Comparison of ENCODE assay signal across 11 cellular contexts in the genomic region with DNA sequence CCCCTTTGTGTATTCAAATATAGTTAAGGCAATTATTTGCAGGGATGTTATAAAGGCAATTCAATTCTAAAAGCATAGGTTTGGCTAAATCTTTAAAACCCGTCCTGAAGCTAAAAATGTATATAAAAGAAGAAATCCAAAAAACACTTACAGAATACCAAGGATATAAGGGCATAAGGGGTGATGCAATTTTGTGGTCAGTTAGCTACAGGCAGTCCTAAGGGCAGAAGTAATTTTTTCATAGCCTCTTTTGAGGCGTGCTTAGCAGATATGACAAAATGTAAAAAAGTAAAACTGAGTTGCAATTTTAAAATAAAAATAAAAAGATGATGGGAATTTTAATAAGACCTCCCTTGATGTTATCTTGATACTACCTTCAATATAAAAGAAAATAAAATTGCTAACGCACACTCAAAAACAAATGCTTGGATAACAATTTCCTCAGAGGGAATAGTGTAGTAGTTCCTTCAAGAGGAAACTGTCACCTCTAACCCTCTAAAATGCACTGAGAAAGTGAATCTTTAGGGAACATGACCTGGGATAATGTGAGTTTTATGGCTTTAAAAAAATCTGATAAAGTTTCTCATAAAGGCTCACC.
A peak's percentile ranks its signal among the peaks of the same experiment; 100 is the strongest.
DNase-seq lines count a peak whose midpoint lies in the region; ATAC-seq and TF ChIP-seq lines count a peak whose summit lies in the region.
"Had no signal": no experiment of that assay in that cellular context is flagged by ENCODE, and none has a peak within 500 bp of the region (broad histone marks: within the 10 kb centered on the region; RNA-seq: fewer than 3 reads in every experiment).

No MANE protein-coding gene starts in this region.

- no peak overlapping the region for H3K27ac Mint-ChIP-seq in activated naive CD4-positive, alpha-beta T cell treated with anti-CD3 and anti-CD28 coated beads, Interleukin-2, amount 50 U/mL, for 72 hours
- H3K27ac Mint-ChIP-seq in CD4-positive, alpha-beta T cell, result no peak overlapping the region
- H3K27ac Mint-ChIP-seq: activated CD4-positive, alpha-beta T cell treated with anti-CD3 and anti-CD28 coated beads, Interleukin-2, amount 10 ng/mL, durations not matched to agents 7 days and 5 days; activated naive CD4-positive, alpha-beta T cell treated with anti-CD3 and anti-CD28 coated beads, Interleukin-2, amount 50 U/mL, for 24 hours had no signal

- no peaks in the 10 kb centered on the region for H3K79me2 ChIP-seq in smooth muscle cell (ENCODE audit: low read depth)

- peaks cover 18% of the 10 kb centered on the region for H3K4me1 ChIP-seq in smooth muscle cell (ENCODE audit: low read depth)

- no peaks in the 10 kb centered on the region for H3F3A ChIP-seq in smooth muscle cell (ENCODE audit: low read depth)

- peaks cover 19% of the 10 kb centered on the region for H3K27me3 ChIP-seq in smooth muscle cell (ENCODE audit: low read depth)
- no peaks in the 10 kb centered on the region for H3K27me3 ChIP-seq in CD4-positive, alpha-beta T cell (ENCODE audit: control insufficient read depth, insufficient read depth, low read length)
- H3K27me3 ChIP-seq in WERI-Rb-1 (ENCODE audit: insufficient read depth, low read depth, severe bottlenecking), result no peaks in the 10 kb centered on the region

- intact Hi-C loops in CD4-positive, alpha-beta T cell (cut with DNase I, micrococcal nuclease), result loop anchor here (1.0 to 10.0 kb wide), 9 partner anchors 253 to 1171 kb away; no protein-coding TSS in a partner anchor

- POLR2A ChIA-PET in CD4-positive, alpha-beta T cell (lab: Charles Lee), result no interaction called here

- H3K27ac ChIP-seq in smooth muscle cell (ENCODE audit: low read depth), result no peak overlapping the region
- no peak overlapping the region for H3K27ac ChIP-seq in CD4-positive, alpha-beta T cell (ENCODE audit: low read depth, low read length)
- no peak overlapping the region for H3K27ac ChIP-seq in WERI-Rb-1

- 53% methylated on average over 3 of the region's 3 CpGs for WGBS in smooth muscle cell (ENCODE audit: low lambda C conversion rate)

- no peak for DNase-seq in activated naive CD4-positive, alpha-beta T cell treated with anti-CD3 and anti-CD28 coated beads, Interleukin-2, amount 50 U/mL, for 72 hours (ENCODE audit: low spot score in 2 of 2)
- no peak for DNase-seq in activated naive CD4-positive, alpha-beta T cell (lab: John Stamatoyannopoulos, UW)
- peak; percentile 17 for DNase-seq in RPMI7951 (ENCODE audit: low read depth)
- no peak for DNase-seq in smooth muscle cell (lab: John Stamatoyannopoulos, UW; ENCODE audit: unreplicated experiment)
- no peak for DNase-seq in CD4-positive, alpha-beta T cell
- DNase-seq in WERI-Rb-1, result no peak
- DNase-seq in NCI-H1436 treated with DMSO at 0.1 percent for 48 hours (lab: John Stamatoyannopoulos, UW), result no peak
- DNase-seq: NCI-H1930 had no signal

- peak; percentile 14 to 28 for ATAC-seq in activated naive CD4-positive, alpha-beta T cell treated with anti-CD3 and anti-CD28 coated beads, Interleukin-2, amount 50 U/mL, for 72 hours
- peak; percentile 13 for ATAC-seq in HG03066 (IDR thresholded peaks at IDR 0.05; ENCODE audit: low read depth, unreplicated experiment)
- ATAC-seq in CD4-positive, alpha-beta T cell (ENCODE audit: poor library complexity), result no peak

- H3K4me1 Mint-ChIP-seq in CD4-positive, alpha-beta T cell (ENCODE audit: low read depth), result no peaks in the 10 kb centered on the region

- no peak overlapping the region for H3K9ac ChIP-seq in smooth muscle cell (ENCODE audit: low read depth)

- H3K4me3 Mint-ChIP-seq in CD4-positive, alpha-beta T cell, result no peak overlapping the region
- H3K4me3 Mint-ChIP-seq: activated CD4-positive, alpha-beta T cell treated with anti-CD3 and anti-CD28 coated beads, Interleukin-2, amount 10 ng/mL, durations not matched to agents 7 days and 5 days; activated naive CD4-positive, alpha-beta T cell treated with anti-CD3 and anti-CD28 coated beads, Interleukin-2, amount 50 U/mL, for 24 hours had no signal

- H3K27me3 Mint-ChIP-seq in CD4-positive, alpha-beta T cell, result no peaks in the 10 kb centered on the region
- H3K27me3 Mint-ChIP-seq: activated naive CD4-positive, alpha-beta T cell treated with anti-CD3 and anti-CD28 coated beads, Interleukin-2, amount 50 U/mL, for 24 hours had no signal

- TF ChIP-seq CTCF in smooth muscle cell (IDR thresholded peaks at IDR 0.05; ENCODE audit: borderline replicate concordance, insufficient read depth, poor library complexity, severe bottlenecking), result no peak
- TF ChIP-seq CTCF in CD4-positive, alpha-beta T cell (IDR thresholded peaks at IDR 0.05), result no peak
- TF ChIP-seq CTCF in WERI-Rb-1 (IDR thresholded peaks at IDR 0.05; ENCODE audit: low read depth, low read length), result no peak

- H3K4me3 ChIP-seq in smooth muscle cell (no peak overlapping the region), WERI-Rb-1 (ENCODE audit: low read depth, low read length) (no peak overlapping the region)

- H3K9me3 ChIP-seq in smooth muscle cell (replicated peaks; ENCODE audit: low read depth) (no peaks in the 10 kb centered on the region), WERI-Rb-1 (ENCODE audit: severe bottlenecking) (no peaks in the 10 kb centered on the region)
- no peaks in the 10 kb centered on the region for H3K9me3 ChIP-seq in CD4-positive, alpha-beta T cell (ENCODE audit: control insufficient read depth, low read length)

- H3K36me3 ChIP-seq in smooth muscle cell (ENCODE audit: low read depth) (no peaks in the 10 kb centered on the region), WERI-Rb-1 (no peaks in the 10 kb centered on the region)

- CTCF ChIA-PET in CD4-positive, alpha-beta T cell (lab: Charles Lee), result interaction anchor here (1.6 kb wide), 1 partner anchor 253 kb away, joined by 9 read pairs; no protein-coding TSS in a partner anchor

- no peaks in the 10 kb centered on the region for H4K20me1 ChIP-seq in smooth muscle cell (ENCODE audit: low read depth)

- no peaks in the 10 kb centered on the region for H3K9me3 Mint-ChIP-seq in activated naive CD4-positive, alpha-beta T cell treated with anti-CD3 and anti-CD28 coated beads, Interleukin-2, amount 50 U/mL, for 72 hours
- no peaks in the 10 kb centered on the region for H3K9me3 Mint-ChIP-seq in CD4-positive, alpha-beta T cell
- H3K9me3 Mint-ChIP-seq: activated CD4-positive, alpha-beta T cell treated with anti-CD3 and anti-CD28 coated beads, Interleukin-2, amount 10 ng/mL, durations not matched to agents 7 days and 5 days; activated naive CD4-positive, alpha-beta T cell treated with anti-CD3 and anti-CD28 coated beads, Interleukin-2, amount 50 U/mL, for 24 hours had no signal

- no peak overlapping the region for H2AFZ ChIP-seq in smooth muscle cell (ENCODE audit: low read depth)

- H3K36me3 Mint-ChIP-seq in activated naive CD4-positive, alpha-beta T cell treated with anti-CD3 and anti-CD28 coated beads, Interleukin-2, amount 50 U/mL, for 72 hours, result no peaks in the 10 kb centered on the region
- H3K36me3 Mint-ChIP-seq in CD4-positive, alpha-beta T cell (ENCODE audit: low read depth), result no peaks in the 10 kb centered on the region
- H3K36me3 Mint-ChIP-seq: activated naive CD4-positive, alpha-beta T cell treated with anti-CD3 and anti-CD28 coated beads, Interleukin-2, amount 50 U/mL, for 24 hours had no signal

- peak overlapping the region; percentile 66 for H3K4me2 ChIP-seq in smooth muscle cell
